Comparison of ENCODE assay signal across 14 cellular contexts in genomic region chr5:151084363-151084762, GRCh38. TPM values are rescaled to one million over a fixed set of nuclear protein-coding genes. Genes with fewer than 3 reads are reported as not detected.
DNase-seq lines count a peak whose midpoint lies in the region; ATAC-seq, FAIRE-seq and TF ChIP-seq lines count a peak whose summit lies in the region.
"Had no signal": no experiment of that assay in that cellular context is flagged by ENCODE, and none has a peak within 500 bp of the region (broad histone marks: within the 10 kb centered on the region; RNA-seq: fewer than 3 reads in every experiment).

No MANE protein-coding gene starts in this region.

- H3K27ac ChIP-seq in keratinocyte (ENCODE audit: control insufficient read depth, insufficient read depth, low read length) (peak overlapping the region; percentile 48), upper lobe of left lung (peak overlapping the region; percentile 82 to 98 (median 84))
- H3K27ac ChIP-seq: neural progenitor cell had no signal

- H3K4me3 Mint-ChIP-seq in activated T-cell treated with anti-CD3 and anti-CD28 coated beads, Interleukin-2, amount 50 U/mL, for 72 hours, result peak overlapping the region; percentile 89 to 91
- H3K4me3 Mint-ChIP-seq in activated T-helper 2 cell treated with anti-CD3 and anti-CD28 coated beads, Interferon-gamma antibody, Interleukin-2, Interleukin-4, amounts not matched to agents 10 μg/mL and 5 μg/mL and 100 μg/mL, durations not matched to agents 14 hours and 24 hours and 36 hours (ENCODE audit: low read depth), result peak overlapping the region; percentile 99
- H3K4me3 Mint-ChIP-seq: neural progenitor cell had no signal

- no peaks in the 10 kb centered on the region for H3K27me3 Mint-ChIP-seq in activated T-cell treated with anti-CD3 and anti-CD28 coated beads, Interleukin-2, amount 50 U/mL, for 72 hours (ENCODE audit: low read depth)
- no peaks in the 10 kb centered on the region for H3K27me3 Mint-ChIP-seq in activated T-helper 2 cell treated with anti-CD3 and anti-CD28 coated beads, Interferon-gamma antibody, Interleukin-2, Interleukin-4, amounts not matched to agents 10 μg/mL and 5 μg/mL and 100 μg/mL, durations not matched to agents 14 hours and 24 hours and 36 hours (ENCODE audit: low read depth)

- dilution Hi-C loops in keratinocyte (cut with MboI; ENCODE audit: extremely low pct_ligation_motif_present, low sequenced_read_pairs), result no loop called here

- H3K79me2 ChIP-seq in keratinocyte (ENCODE audit: control insufficient read depth, insufficient read depth, low read length), result peaks cover 34% of the 10 kb centered on the region

- no peaks in the 10 kb centered on the region for H3K9me3 Mint-ChIP-seq in activated T-cell treated with anti-CD3 and anti-CD28 coated beads, Interleukin-2, amount 50 U/mL, for 72 hours
- no peaks in the 10 kb centered on the region for H3K9me3 Mint-ChIP-seq in activated T-helper 2 cell treated with anti-CD3 and anti-CD28 coated beads, Interferon-gamma antibody, Interleukin-2, Interleukin-4, amounts not matched to agents 10 μg/mL and 5 μg/mL and 100 μg/mL, durations not matched to agents 14 hours and 24 hours and 36 hours
- H3K9me3 Mint-ChIP-seq: neural progenitor cell had no signal

- H3K9me3 ChIP-seq in keratinocyte (ENCODE audit: control insufficient read depth, low read depth, low read length), result no peaks in the 10 kb centered on the region
- H3K9me3 ChIP-seq in upper lobe of left lung, result no peaks in the 10 kb centered on the region

- H3K36me3 ChIP-seq in keratinocyte (ENCODE audit: control insufficient read depth in 2 of 2, extremely low read depth in 1 of 2, insufficient read depth in 2 of 2, low read length in 2 of 2) (no peaks in the 10 kb centered on the region), upper lobe of left lung (no peaks in the 10 kb centered on the region)
- H3K36me3 ChIP-seq: neural progenitor cell had no signal

- peaks cover 61% of the 10 kb centered on the region for H3K4me1 ChIP-seq in keratinocyte (ENCODE audit: control insufficient read depth, extremely low read depth, insufficient read depth, low read length)
- H3K4me1 ChIP-seq in upper lobe of left lung, result peaks cover 52 to 70% (median 66%) of the 10 kb centered on the region in 4 donors

- peak overlapping the region; percentile 94 for H3K27ac Mint-ChIP-seq in activated T-cell treated with anti-CD3 and anti-CD28 coated beads, Interleukin-2, amount 50 U/mL, for 72 hours
- H3K27ac Mint-ChIP-seq in activated T-helper 2 cell treated with anti-CD3 and anti-CD28 coated beads, Interferon-gamma antibody, Interleukin-2, Interleukin-4, amounts not matched to agents 10 μg/mL and 5 μg/mL and 100 μg/mL, durations not matched to agents 14 hours and 24 hours and 36 hours, result peak overlapping the region; percentile 79
- H3K27ac Mint-ChIP-seq: neural progenitor cell had no signal

- no peaks in the 10 kb centered on the region for H3K9me1 ChIP-seq in keratinocyte (ENCODE audit: control insufficient read depth, extremely low read depth, insufficient read depth, low read length)

- ATAC-seq in activated T-cell treated with anti-CD3 and anti-CD28 coated beads, Interleukin-2, amount 50 U/mL, for 72 hours (replicated peaks in 1 of 2), result no peak
- no peak for ATAC-seq in upper lobe of left lung (ENCODE audit: low FRiP score in 2 of 2)
- ATAC-seq in GM18505 (IDR thresholded peaks at IDR 0.05; ENCODE audit: unreplicated experiment), result no peak
- ATAC-seq in HG02852 (IDR thresholded peaks at IDR 0.05; ENCODE audit: unreplicated experiment), result no peak
- no peak for ATAC-seq in GM18909 (IDR thresholded peaks at IDR 0.05; ENCODE audit: poor library complexity, unreplicated experiment)
- ATAC-seq: HCT116 had no signal

- H3K27me3 ChIP-seq in keratinocyte (ENCODE audit: control insufficient read depth, extremely low read depth, insufficient read depth, low read length) (no peaks in the 10 kb centered on the region), upper lobe of left lung (no peaks in the 10 kb centered on the region)
- H3K27me3 ChIP-seq: neural progenitor cell had no signal

- H2AFZ ChIP-seq in keratinocyte (ENCODE audit: control insufficient read depth, low read length), result no peak overlapping the region

- no peak for TF ChIP-seq EP300 in upper lobe of left lung (IDR thresholded peaks at IDR 0.05)

- no peak overlapping the region for H3K9ac ChIP-seq in keratinocyte (ENCODE audit: control insufficient read depth, extremely low read depth, insufficient read depth, low read length)
- H3K9ac ChIP-seq: neural progenitor cell had no signal

- H4K20me1 ChIP-seq in keratinocyte (ENCODE audit: control insufficient read depth, extremely low read depth, insufficient read depth, low read length), result no peaks in the 10 kb centered on the region

- TF ChIP-seq CTCF in keratinocyte (optimal IDR thresholded peaks at IDR 0.05 in 1 of 3, IDR thresholded peaks at IDR 0.05 in 1 of 3, conservative IDR thresholded peaks at IDR 0.05 in 1 of 3; ENCODE audit: extremely low read depth in 1 of 3, insufficient read depth in 2 of 3, low read length in 3 of 3) (no peak), upper lobe of left lung (IDR thresholded peaks at IDR 0.05) (no peak)

- no peak overlapping the region for H3K4me3 ChIP-seq in keratinocyte (ENCODE audit: control insufficient read depth in 2 of 3, extremely low read depth in 1 of 3, insufficient read depth in 2 of 3, low read depth in 1 of 3, low read length in 3 of 3)
- no peak overlapping the region for H3K4me3 ChIP-seq in upper lobe of left lung
- H3K4me3 ChIP-seq: neural progenitor cell had no signal

- intact Hi-C loops in activated T-helper 2 cell treated with anti-CD3 and anti-CD28 coated beads, Interferon-gamma antibody, Interleukin-2, Interleukin-4, amounts not matched to agents 10 μg/mL and 5 μg/mL and 100 μg/mL, durations not matched to agents 14 hours and 24 hours and 36 hours (cut with micrococcal nuclease), result loop anchor here (5.0 to 10.0 kb wide), 2 partner anchors 128 to 690 kb away; partner anchors contain the start of gene G3BP1

- no peak for FAIRE-seq in keratinocyte (lab: Jason Lieb, UNC)

- TF ChIP-seq POLR2A in upper lobe of left lung (IDR thresholded peaks at IDR 0.05) (no peak), GM18505 (IDR thresholded peaks at IDR 0.05; ENCODE audit: borderline replicate concordance, extremely low read depth, insufficient read depth, insufficient read length) (no peak)

- peaks cover 16 to 22% of the 10 kb centered on the region in 2 donors for H3K36me3 Mint-ChIP-seq in activated T-cell treated with anti-CD3 and anti-CD28 coated beads, Interleukin-2, amount 50 U/mL, for 72 hours (ENCODE audit: insufficient read depth in 2 of 2)
- peaks cover 57% of the 10 kb centered on the region for H3K36me3 Mint-ChIP-seq in activated T-helper 2 cell treated with anti-CD3 and anti-CD28 coated beads, Interferon-gamma antibody, Interleukin-2, Interleukin-4, amounts not matched to agents 10 μg/mL and 5 μg/mL and 100 μg/mL, durations not matched to agents 14 hours and 24 hours and 36 hours (ENCODE audit: low read depth)
- H3K36me3 Mint-ChIP-seq: neural progenitor cell had no signal

- no peak for DNase-seq in activated T-cell treated with anti-CD3 and anti-CD28 coated beads, Interleukin-2, amount 50 U/mL, for 72 hours
- DNase-seq in activated T-cell treated with anti-CD3 and anti-CD28 coated beads for 4 hours (no peak), keratinocyte (ENCODE audit: low read depth, low spot score) (no peak), upper lobe of left lung (no peak)
- no peak for DNase-seq in activated T-helper 2 cell treated with anti-CD3 and anti-CD28 coated beads, Interferon-gamma antibody, Interleukin-2, Interleukin-4, amounts not matched to agents 10 μg/mL and 5 μg/mL and 100 μg/mL, durations not matched to agents 14 hours and 24 hours and 36 hours (ENCODE audit: low spot score)
- DNase-seq: activated naive CD4-positive, alpha-beta T cell treated with Interleukin-2 at 50 U/mL for 16 hours; cortex of kidney; NCI-H1105 treated with DMSO at 0.1 percent for 48 hours; NCI-H510A treated with DMSO at 0.1 percent for 48 hours had no signal

- H3K4me1 Mint-ChIP-seq in activated T-cell treated with anti-CD3 and anti-CD28 coated beads, Interleukin-2, amount 50 U/mL, for 72 hours (ENCODE audit: low read depth), result peaks cover 73% of the 10 kb centered on the region
- peaks cover 57% of the 10 kb centered on the region for H3K4me1 Mint-ChIP-seq in activated T-helper 2 cell treated with anti-CD3 and anti-CD28 coated beads, Interferon-gamma antibody, Interleukin-2, Interleukin-4, amounts not matched to agents 10 μg/mL and 5 μg/mL and 100 μg/mL, durations not matched to agents 14 hours and 24 hours and 36 hours (ENCODE audit: low read depth)

- 92 to 96% methylated on average over 7 of the region's 7 CpGs for WGBS in upper lobe of left lung, 2 donors

- no peak overlapping the region for H3K4me2 ChIP-seq in keratinocyte (ENCODE audit: control insufficient read depth, extremely low read depth, insufficient read depth, low read depth, low read length)
- H3K4me2 ChIP-seq: neural progenitor cell had no signal

RNA-seq across cellular contexts. Expression of gene TNIP1, which starts 3.5 kb away (rescaled TPM):
- 100 to 1,000 TPM; 358 to 420 TPM for total RNA-seq in activated T-cell treated with anti-CD3 and anti-CD28 coated beads, Interleukin-2, amount 50 U/mL, for 72 hours
- total RNA-seq in activated T-helper 2 cell treated with anti-CD3 and anti-CD28 coated beads, Interferon-gamma antibody, Interleukin-2, Interleukin-4, amounts not matched to agents 10 μg/mL and 5 μg/mL and 100 μg/mL, durations not matched to agents 14 hours and 24 hours and 36 hours, result 473 and 477 TPM in 2 replicates
- polyA plus RNA-seq in keratinocyte, result 43.4 to 98.3 TPM (median 47.9 TPM) in 3 replicates
- polyA plus RNA-seq in keratinocyte (2011; ENCODE audit: low read depth), result 188 TPM
- 71.4 and 109 TPM in 2 replicates for polyA plus RNA-seq in keratinocyte (2011; cell fraction: cytosol; rRNA removed)
- 67.6 and 70.0 TPM in 2 replicates for polyA plus RNA-seq in keratinocyte (2011; cell fraction: nucleus; rRNA removed)
- 63.7 and 120 TPM in 2 replicates for polyA plus RNA-seq in keratinocyte (2012; ENCODE audit: low replicate concordance)
- polyA minus RNA-seq in keratinocyte, result 82.8 to 116 TPM (median 88.8 TPM) in 3 replicates
- 146 TPM for polyA minus RNA-seq in keratinocyte (2011; cell fraction: cytosol; rRNA and poly(A)+ RNA removed)
- polyA minus RNA-seq in keratinocyte (2011; cell fraction: nucleus; rRNA and poly(A)+ RNA removed), result 54.0 and 61.1 TPM in 2 replicates
- total RNA-seq in upper lobe of left lung, result 100 to 1,000 TPM; 109 to 166 (median 130) TPM
